Comparison of ENCODE assay signal across 13 cellular contexts in genomic region chr5:59483971-59484472, GRCh38.
DNase-seq lines count a peak whose midpoint lies in the region; ATAC-seq, FAIRE-seq and TF ChIP-seq lines count a peak whose summit lies in the region.
"Had no signal": no experiment of that assay in that cellular context is flagged by ENCODE, and none has a peak within 500 bp of the region (broad histone marks: within the 10 kb centered on the region; RNA-seq: fewer than 3 reads in every experiment).

No MANE protein-coding gene starts in this region.

- POLR2A ChIA-PET in A549 (lab: Yijun Ruan, JAX), result no interaction called here
- POLR2A ChIA-PET in OCI-LY7 (lab: Charles Lee), result interaction anchor here (0.6 to 1.1 kb wide), 2 partner anchors 10 to 273 kb away, joined by 3 to 6 read pairs; no protein-coding TSS in a partner anchor

- intact Hi-C loops in OCI-LY7 (cut with micrococcal nuclease; ENCODE audit: unreplicated experiment), result no loop called here

- no peaks in the 10 kb centered on the region for H4K20me1 ChIP-seq in GM23338 (replicated peaks; ENCODE audit: insufficient read depth)
- no peaks in the 10 kb centered on the region for H4K20me1 ChIP-seq in OCI-LY7 (ENCODE audit: insufficient read depth, low read length)
- H4K20me1 ChIP-seq: BLaER1 had no signal

- TF ChIP-seq RAD21 in A549 (conservative IDR thresholded peaks at IDR 0.05 in 1 of 2, IDR thresholded peaks at IDR 0.05 in 1 of 2), result no peak

- H3K79me2 ChIP-seq in GM23338 (replicated peaks; ENCODE audit: insufficient read depth) (no peaks in the 10 kb centered on the region), OCI-LY7 (ENCODE audit: insufficient read depth, low read depth, low read length) (no peaks in the 10 kb centered on the region)

- FAIRE-seq in A549 (lab: Jason Lieb, UNC), result peak; percentile 67

- no TSS peak for BruUV-seq in OCI-LY7 (replicated peaks; lab: Mats Ljungman, UMichigan)

- no peak for TF ChIP-seq EP300 in A549 (IDR thresholded peaks at IDR 0.05)

- H3K27ac Mint-ChIP-seq in GM23338, result no peak overlapping the region

- H3K4me3 Mint-ChIP-seq in GM23338, result no peak overlapping the region

- H3K4me2 ChIP-seq in A549 (peak overlapping the region; percentile 77), GM23338 (no peak overlapping the region), OCI-LY7 (ENCODE audit: low read length) (no peak overlapping the region)
- H3K4me2 ChIP-seq: BLaER1 had no signal

- no peaks in the 10 kb centered on the region for H3K9me3 Mint-ChIP-seq in GM23338

- CTCF ChIA-PET in A549 (lab: Yijun Ruan, JAX) (interaction anchor here (1.0 to 1.2 kb wide), 3 partner anchors 11 to 182 kb away, joined by 3 to 4 read pairs (median 3); no protein-coding TSS in a partner anchor), OCI-LY7 (lab: Charles Lee; ENCODE audit: unreplicated experiment) (no interaction called here)

- H3K4me1 Mint-ChIP-seq in GM23338, result peaks cover 29% of the 10 kb centered on the region

- H3K9me2 ChIP-seq in GM23338 (ENCODE audit: insufficient read depth) (no peaks in the 10 kb centered on the region), OCI-LY7 (ENCODE audit: insufficient read depth, low read length) (no peaks in the 10 kb centered on the region)

- no peak for TF ChIP-seq POLR2A in A549 (IDR thresholded peaks at IDR 0.05; ENCODE audit: low read length)

- TF ChIP-seq CTCF in A549 (IDR thresholded peaks at IDR 0.05) (no peak), GM23338 (conservative IDR thresholded peaks at IDR 0.05; ENCODE audit: low read depth in 2 of 2) (no peak), OCI-LY7 (conservative IDR thresholded peaks at IDR 0.05; ENCODE audit: low read length) (no peak)

- H3K9me3 ChIP-seq in A549, result no peaks in the 10 kb centered on the region
- no peaks in the 10 kb centered on the region for H3K9me3 ChIP-seq in OCI-LY7 (ENCODE audit: low read length)
- H3K9me3 ChIP-seq: ascending aorta, BLaER1, uterus had no signal

- peak; percentile 16 to 65; a peak in 3 of 6 replicates for ATAC-seq in A549
- peak; percentile 51; the same call in 2 of the 3 replicates for ATAC-seq in GM23338
- no peak for ATAC-seq in GM18867 (IDR thresholded peaks at IDR 0.05; ENCODE audit: unreplicated experiment)
- no peak for ATAC-seq in HG03457 (IDR thresholded peaks at IDR 0.05; ENCODE audit: unreplicated experiment)

- H2AFZ ChIP-seq in GM23338, result no peak overlapping the region
- no peak overlapping the region for H2AFZ ChIP-seq in OCI-LY7 (ENCODE audit: low read length)

- H3K27ac ChIP-seq in A549 (peak overlapping the region; percentile 74 to 76), GM23338 (ENCODE audit: low read depth) (peak overlapping the region; percentile 16; the same call in 1 of the 2 replicates), OCI-LY7 (ENCODE audit: low read depth, low read length, poor library complexity, severe bottlenecking) (no peak overlapping the region)
- H3K27ac ChIP-seq: ascending aorta, BLaER1, epithelial cell of prostate, uterus had no signal

- no peaks in the 10 kb centered on the region for H3K36me3 Mint-ChIP-seq in GM23338 (ENCODE audit: low read depth)

- H3K4me3 ChIP-seq in A549 (no peak overlapping the region), GM23338 (no peak overlapping the region), OCI-LY7 (ENCODE audit: low read depth, low read length, poor library complexity, severe bottlenecking) (no peak overlapping the region)
- H3K4me3 ChIP-seq: ascending aorta, BLaER1, uterus had no signal

- no peaks in the 10 kb centered on the region for H3K27me3 ChIP-seq in GM23338 (ENCODE audit: insufficient read depth)
- H3K27me3 ChIP-seq: ascending aorta, BLaER1, uterus had no signal

- H3K4me1 ChIP-seq in A549, result peaks cover 91% of the 10 kb centered on the region
- peaks cover 24% of the 10 kb centered on the region for H3K4me1 ChIP-seq in GM23338 (ENCODE audit: insufficient read depth)
- H3K4me1 ChIP-seq in OCI-LY7 (ENCODE audit: insufficient read depth, low read length, poor library complexity, severe bottlenecking), result no peaks in the 10 kb centered on the region
- H3K4me1 ChIP-seq: ascending aorta, BLaER1, uterus had no signal

- no peaks in the 10 kb centered on the region for H3K36me3 ChIP-seq in GM23338 (ENCODE audit: insufficient read depth)
- no peaks in the 10 kb centered on the region for H3K36me3 ChIP-seq in OCI-LY7 (ENCODE audit: insufficient read depth, low read length)
- H3K36me3 ChIP-seq: ascending aorta, BLaER1, uterus had no signal

- H3F3A ChIP-seq in GM23338 (replicated peaks; ENCODE audit: low read depth), result no peaks in the 10 kb centered on the region

- DNase-seq in A549 (ENCODE audit: low read depth in 1 of 2, low spot score in 1 of 2) (peak in 1 of 2 experiments; percentile 55), GM23338 (ENCODE audit: low spot score) (peak; percentile 55), amniotic epithelial cell (ENCODE audit: low read depth) (peak; percentile 52), kidney tubule cell (ENCODE audit: low spot score) (peak; percentile 96), OCI-LY7 (ENCODE audit: low spot score) (no peak)
- no peak for DNase-seq in stimulated activated CD4-positive, alpha-beta T cell treated with anti-CD3 and anti-CD28 coated beads, Interleukin-12 subunit alpha, Interleukin-12 subunit beta, amount 100 ng/mL, for 4 hours
- DNase-seq: NCI-H1417, uterus had no signal

- peaks cover 1% of the 10 kb centered on the region for H3K27me3 Mint-ChIP-seq in GM23338 (ENCODE audit: insufficient read depth, low read depth, poor library complexity)

TF ChIP-seq in A549, 52 proteins besides CTCF, POLR2A, EP300 and RAD21 (continues in another document):
- TF ChIP-seq GATA3 (IDR thresholded peaks at IDR 0.05; ENCODE audit: borderline replicate concordance) (peak; percentile 59; the same call in 1 of the 2 replicates), ZSCAN20 (CRISPR knock-in tag; IDR thresholded peaks at IDR 0.05) (no peak), KDM1A (IDR thresholded peaks at IDR 0.05; ENCODE audit: low read depth) (no peak), HOXB13 (CRISPR knock-in tag; IDR thresholded peaks at IDR 0.05; ENCODE audit: low read depth) (no peak)
- TF ChIP-seq, protein P1, sequence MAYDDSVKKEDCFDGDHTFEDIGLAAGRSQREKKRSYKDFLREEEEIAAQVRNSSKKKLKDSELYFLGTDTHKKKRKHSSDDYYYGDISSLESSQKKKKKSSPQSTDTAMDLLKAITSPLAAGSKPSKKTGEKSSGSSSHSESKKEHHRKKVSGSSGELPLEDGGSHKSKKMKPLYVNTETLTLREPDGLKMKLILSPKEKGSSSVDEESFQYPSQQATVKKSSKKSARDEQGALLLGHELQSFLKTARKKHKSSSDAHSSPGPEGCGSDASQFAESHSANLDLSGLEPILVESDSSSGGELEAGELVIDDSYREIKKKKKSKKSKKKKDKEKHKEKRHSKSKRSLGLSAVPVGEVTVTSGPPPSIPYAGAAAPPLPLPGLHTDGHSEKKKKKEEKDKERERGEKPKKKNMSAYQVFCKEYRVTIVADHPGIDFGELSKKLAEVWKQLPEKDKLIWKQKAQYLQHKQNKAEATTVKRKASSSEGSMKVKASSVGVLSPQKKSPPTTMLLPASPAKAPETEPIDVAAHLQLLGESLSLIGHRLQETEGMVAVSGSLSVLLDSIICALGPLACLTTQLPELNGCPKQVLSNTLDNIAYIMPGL (CRISPR knock-in tag; IDR thresholded peaks at IDR 0.05; ENCODE audit: borderline replicate concordance), result no peak
- TF ChIP-seq, protein P2, sequence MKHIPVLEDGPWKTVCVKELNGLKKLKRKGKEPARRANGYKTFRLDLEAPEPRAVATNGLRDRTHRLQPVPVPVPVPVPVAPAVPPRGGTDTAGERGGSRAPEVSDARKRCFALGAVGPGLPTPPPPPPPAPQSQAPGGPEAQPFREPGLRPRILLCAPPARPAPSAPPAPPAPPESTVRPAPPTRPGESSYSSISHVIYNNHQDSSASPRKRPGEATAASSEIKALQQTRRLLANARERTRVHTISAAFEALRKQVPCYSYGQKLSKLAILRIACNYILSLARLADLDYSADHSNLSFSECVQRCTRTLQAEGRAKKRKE (CRISPR knock-in tag; IDR thresholded peaks at IDR 0.05; ENCODE audit: low read depth), result no peak
- TF ChIP-seq, protein P3, sequence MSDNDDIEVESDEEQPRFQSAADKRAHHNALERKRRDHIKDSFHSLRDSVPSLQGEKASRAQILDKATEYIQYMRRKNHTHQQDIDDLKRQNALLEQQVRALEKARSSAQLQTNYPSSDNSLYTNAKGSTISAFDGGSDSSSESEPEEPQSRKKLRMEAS (IDR thresholded peaks at IDR 0.05), result no peak

TF ChIP-seq in GM23338, 12 proteins besides CTCF, POLR2A, EP300 and RAD21 (continues in another document):
- TF ChIP-seq EZH2 (IDR thresholded peaks at IDR 0.05; ENCODE audit: low read depth, unreplicated experiment) (no peak), ZNF114 (CRISPR knock-in tag; IDR thresholded peaks at IDR 0.05) (no peak), STAT1 (IDR thresholded peaks at IDR 0.05; ENCODE audit: unreplicated experiment) (no peak), EZH2phosphoT487 (IDR thresholded peaks at IDR 0.05; ENCODE audit: unreplicated experiment) (no peak), ZNF331 (CRISPR knock-in tag; IDR thresholded peaks at IDR 0.05; ENCODE audit: low read depth) (no peak), REST (IDR thresholded peaks at IDR 0.05; ENCODE audit: unreplicated experiment) (no peak), NANOG (IDR thresholded peaks at IDR 0.05; ENCODE audit: borderline replicate concordance) (no peak), POLR2AphosphoS5 (IDR thresholded peaks at IDR 0.05; ENCODE audit: low read depth) (no peak)

Comparison
In these comparisons a context has a peak if more than half of its experiments do, and no peak if none do; other contexts are left out.
1. ATAC-seq: peak in A549 (2 of 2) and GM23338 (single experiment); none in GM18867 (single experiment) and HG03457 (single experiment).
2. DNase-seq: peak in GM23338 (single experiment), amniotic epithelial cell (single experiment) and kidney tubule cell (single experiment); none in stimulated activated CD4-positive, alpha-beta T cell treated with anti-CD3 and anti-CD28 coated beads, Interleukin-12 subunit alpha, Interleukin-12 subunit beta, amount 100 ng/mL, for 4 hours (single experiment) and OCI-LY7 (single experiment).